Comparison of ENCODE assay signal across 8 cellular contexts in genomic region chr12:116142936-116143882, GRCh38.
A peak's percentile ranks its signal among the peaks of the same experiment; 100 is the strongest.
DNase-seq lines count a peak whose midpoint lies in the region; ATAC-seq and TF ChIP-seq lines count a peak whose summit lies in the region.

No MANE protein-coding gene starts in this region.

- TF ChIP-seq CTCF in KMS-11 (conservative IDR thresholded peaks at IDR 0.05; ENCODE audit: low read depth, low read length) (no peak), brain microvascular endothelial cell (IDR thresholded peaks at IDR 0.05; ENCODE audit: low read depth, low read length, missing control alignments) (no peak)

- no peaks in the 10 kb centered on the region for H4K20me1 ChIP-seq in KMS-11 (ENCODE audit: insufficient read depth)

- H3K79me2 ChIP-seq in KMS-11 (ENCODE audit: insufficient read depth, low read depth) = peaks cover 78% of the 10 kb centered on the region

- peaks cover 43% of the 10 kb centered on the region for H3K4me1 ChIP-seq in KMS-11 (ENCODE audit: low read depth, poor library complexity, severe bottlenecking)

- no peak overlapping the region for H3K9ac ChIP-seq in KMS-11

- H3K27ac ChIP-seq in KMS-11 (no peak overlapping the region), brain microvascular endothelial cell (peak overlapping the region; percentile 74)

- peak overlapping the region; percentile 5; the same call in 1 of the 2 replicates for H3K4me2 ChIP-seq in KMS-11

- no peak for ATAC-seq in GM18520 (IDR thresholded peaks at IDR 0.05; ENCODE audit: unreplicated experiment)

- H3K27me3 ChIP-seq in KMS-11 (ENCODE audit: insufficient read depth, low read depth) (no peaks in the 10 kb centered on the region), brain microvascular endothelial cell (replicated peaks) (no peaks in the 10 kb centered on the region)

- no peak overlapping the region for H3K4me3 ChIP-seq in KMS-11 (IDR thresholded peaks at IDR 0.05; ENCODE audit: insufficient read depth, low read depth, low read length)
- no peak overlapping the region for H3K4me3 ChIP-seq in brain microvascular endothelial cell (ENCODE audit: low read depth, low read length)

- in situ Hi-C loops in brain microvascular endothelial cell (cut with HindIII; ENCODE audit: low pct_ligation_motif_present, low sequenced_read_pairs) = no loop called here

- H3K36me3 ChIP-seq in KMS-11 (ENCODE audit: insufficient read depth) = no peaks in the 10 kb centered on the region
- H3K36me3 ChIP-seq in brain microvascular endothelial cell (replicated peaks) = no peaks in the 10 kb centered on the region

- peak; percentile 94 for DNase-seq in ELR (ENCODE audit: low read depth)
- peak; percentile 83 for DNase-seq in brain microvascular endothelial cell
- DNase-seq in non-pigmented ciliary epithelial cell (ENCODE audit: low read depth) = peak; percentile 65
- no peak for DNase-seq in NCI-H2029 treated with DMSO at 0.1 percent for 48 hours (lab: John Stamatoyannopoulos, UW)
- DNase-seq in NCI-H146 (lab: John Stamatoyannopoulos, UW) = no peak
- DNase-seq in NCI-H1105 treated with DMSO at 0.1 percent for 48 hours (lab: John Stamatoyannopoulos, UW) = no peak

- H2AFZ ChIP-seq in KMS-11 (ENCODE audit: low read depth) = no peak overlapping the region

Comparison
In these comparisons a context has a peak if more than half of its experiments do, and no peak if none do; other contexts are left out.
1. DNase-seq: peak in ELR (single experiment), brain microvascular endothelial cell (single experiment) and non-pigmented ciliary epithelial cell (single experiment); none in NCI-H2029 treated with DMSO at 0.1 percent for 48 hours (single experiment), NCI-H146 (single experiment) and NCI-H1105 treated with DMSO at 0.1 percent for 48 hours (single experiment).